9 cellular contexts compared by ENCODE assay signal in the genomic region with DNA sequence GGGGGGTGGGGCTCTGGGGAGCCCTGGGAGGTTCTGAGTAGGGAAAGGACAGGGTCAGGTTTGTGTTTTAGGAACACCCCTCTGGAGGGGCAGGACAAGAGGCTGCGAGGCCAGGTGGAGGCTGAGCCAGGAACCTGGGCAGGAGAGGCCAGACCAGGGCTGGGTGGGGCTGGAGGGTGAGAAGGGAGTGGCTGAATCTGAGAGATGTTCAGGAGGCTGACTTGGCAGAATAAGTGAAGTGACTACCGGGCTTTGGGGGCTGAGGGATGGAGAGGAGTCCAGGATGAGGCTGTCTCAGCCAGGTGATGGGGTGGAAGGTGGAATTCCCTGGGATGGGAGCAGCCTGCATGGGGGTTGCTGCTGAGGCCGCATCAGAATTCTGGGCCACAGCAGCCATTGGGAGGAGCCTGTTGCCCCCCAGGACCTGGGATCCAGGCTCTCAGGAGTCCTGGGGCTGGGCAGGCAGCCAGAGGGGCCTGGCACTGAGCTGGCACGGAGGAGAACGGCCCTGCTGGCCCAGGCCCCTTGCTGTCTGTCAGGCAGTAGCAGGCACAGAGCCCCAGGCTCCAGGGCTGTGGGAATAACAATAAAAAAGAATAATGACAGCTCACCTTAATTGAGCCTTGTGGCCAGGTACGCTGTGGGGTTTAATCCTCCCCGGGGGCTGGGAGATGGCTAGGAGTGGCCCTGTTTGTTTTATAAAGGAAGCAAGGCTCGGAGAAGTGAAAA. TPM values are rescaled to one million over a fixed set of nuclear protein-coding genes. Genes with fewer than 3 reads are reported as not detected.
DNase-seq lines count a peak whose midpoint lies in the region; ATAC-seq and TF ChIP-seq lines count a peak whose summit lies in the region.
"Had no signal": no experiment of that assay in that cellular context is flagged by ENCODE, and none has a peak within 500 bp of the region (broad histone marks: within the 10 kb centered on the region; RNA-seq: fewer than 3 reads in every experiment).

No MANE protein-coding gene starts in this region.

- H3K4me3 ChIP-seq in DND-41 (ENCODE audit: low read depth in 1 of 2, low read length in 2 of 2) = no peak overlapping the region

- no peak for ATAC-seq in DND-41 (ENCODE audit: insufficient read depth, low read depth)
- no peak for ATAC-seq in central memory CD8-positive, alpha-beta T cell (replicated peaks; ENCODE audit: extremely low read depth, poor library complexity, severe bottlenecking)
- no peak for ATAC-seq in GM19035 (IDR thresholded peaks at IDR 0.05; ENCODE audit: unreplicated experiment)
- ATAC-seq in left lobe of liver = no peak
- ATAC-seq: Panc1 had no signal

- H2AFZ ChIP-seq in DND-41 (ENCODE audit: low read depth, low read length) = no peak overlapping the region

- no peaks in the 10 kb centered on the region for H3K9me3 Mint-ChIP-seq in central memory CD8-positive, alpha-beta T cell
- no peaks in the 10 kb centered on the region for H3K9me3 Mint-ChIP-seq in osteocyte (ENCODE audit: unreplicated experiment)

- no peaks in the 10 kb centered on the region for H3K27me3 ChIP-seq in DND-41 (ENCODE audit: insufficient read depth, low read length, poor library complexity)

- no peak for TF ChIP-seq CTCF in DND-41 (IDR thresholded peaks at IDR 0.05; ENCODE audit: borderline replicate concordance, extremely low read depth, low read length, poor library complexity, severe bottlenecking)
- no peak for TF ChIP-seq CTCF in osteocyte (IDR thresholded peaks at IDR 0.05)

- DNase-seq in DND-41 = no peak
- DNase-seq in NCI-H2081 treated with DMSO at 0.1 percent for 48 hours (lab: John Stamatoyannopoulos, UW) = peak; percentile 34
- no peak for DNase-seq in central memory CD8-positive, alpha-beta T cell (ENCODE audit: low spot score in 2 of 2)
- DNase-seq in osteocyte (ENCODE audit: extremely low spot score, unreplicated experiment) = no peak
- no peak for DNase-seq in D341Med (ENCODE audit: low spot score)
- DNase-seq in left lobe of liver (ENCODE audit: low spot score) = no peak
- DNase-seq in LoVo (ENCODE audit: low spot score) = no peak

- peak overlapping the region; percentile 76 for H3K4me3 Mint-ChIP-seq in central memory CD8-positive, alpha-beta T cell
- peak overlapping the region; percentile 44 for H3K4me3 Mint-ChIP-seq in osteocyte (ENCODE audit: unreplicated experiment)

- H3K36me3 Mint-ChIP-seq in central memory CD8-positive, alpha-beta T cell (ENCODE audit: insufficient read depth) = peaks cover 20% of the 10 kb centered on the region
- H3K36me3 Mint-ChIP-seq in osteocyte (ENCODE audit: unreplicated experiment) = peaks cover 11% of the 10 kb centered on the region

- peak overlapping the region; percentile 92 for H3K27ac Mint-ChIP-seq in central memory CD8-positive, alpha-beta T cell (ENCODE audit: low read depth)
- H3K27ac Mint-ChIP-seq in osteocyte (ENCODE audit: unreplicated experiment) = peak overlapping the region; percentile 96

- H3K4me1 ChIP-seq in DND-41 (ENCODE audit: insufficient read depth, low read length) = peaks cover 48% of the 10 kb centered on the region

- H3K4me2 ChIP-seq in DND-41 (ENCODE audit: insufficient read depth, low read length) = peak overlapping the region; percentile 91

- peaks cover 72% of the 10 kb centered on the region for H3K79me2 ChIP-seq in DND-41 (ENCODE audit: insufficient read depth, low read length)

- H3K27ac ChIP-seq in DND-41 (ENCODE audit: low read length) = peak overlapping the region; percentile 13

- no peaks in the 10 kb centered on the region for H3K27me3 Mint-ChIP-seq in central memory CD8-positive, alpha-beta T cell
- H3K27me3 Mint-ChIP-seq in osteocyte (ENCODE audit: unreplicated experiment) = no peaks in the 10 kb centered on the region

- peaks cover 62% of the 10 kb centered on the region for H4K20me1 ChIP-seq in DND-41 (ENCODE audit: insufficient read depth, low read length)

- H3K9ac ChIP-seq in DND-41 (ENCODE audit: low read depth, low read length) = peak overlapping the region; percentile 8; the same call in 1 of the 2 replicates

- peaks cover 67% of the 10 kb centered on the region for H3K4me1 Mint-ChIP-seq in central memory CD8-positive, alpha-beta T cell
- H3K4me1 Mint-ChIP-seq in osteocyte (ENCODE audit: unreplicated experiment) = peaks cover 56% of the 10 kb centered on the region

- H3K36me3 ChIP-seq in DND-41 (ENCODE audit: insufficient read depth, low read length) = peaks cover 35% of the 10 kb centered on the region

- H3K9me3 ChIP-seq in DND-41 (ENCODE audit: insufficient read depth, low read length, severe bottlenecking) = no peaks in the 10 kb centered on the region

RNA-seq across cellular contexts. Expression of gene PPP5C, which starts 3.3 kb away (rescaled TPM):
- total RNA-seq in osteocyte = 79.5 and 86.0 TPM in 2 replicates
- 35.5 TPM for total RNA-seq in left lobe of liver

RNA-seq across cellular contexts. Expression of gene HIF3A, which starts 53.4 kb away (rescaled TPM):
- total RNA-seq in osteocyte (77.5 and 101 TPM in 2 replicates), left lobe of liver (8.9 TPM)
